In genomic region chr9:127122176-127123151, GRCh38 we compare ENCODE assay signal across 2 cellular contexts.
A peak's percentile ranks its signal among the peaks of the same experiment; 100 is the strongest.
TF ChIP-seq lines count a peak whose summit lies in the region.

ANGPTL2 (minus strand) TSS chr9:127122635; CDS start chr9:127108731, 13,904 bp downstream.

TF ChIP-seq in HCT116, 20 proteins besides CTCF, POLR2A, EP300 and RAD21:
- no peak for TF ChIP-seq SP1 (IDR thresholded peaks at IDR 0.05; ENCODE audit: low read depth)
- peak; percentile 53 for TF ChIP-seq TCF7L2 (IDR thresholded peaks at IDR 0.05; ENCODE audit: borderline replicate concordance, extremely low read depth, insufficient read depth, insufficient read length)

TF ChIP-seq in H1, 55 proteins besides CTCF, POLR2A, EP300 and RAD21:
- peak; percentile 81 for TF ChIP-seq TAF1 (IDR thresholded peaks at IDR 0.05; ENCODE audit: low read depth, low read length)
- TF ChIP-seq CHD2 (IDR thresholded peaks at IDR 0.05; ENCODE audit: low read length), result no peak
- TF ChIP-seq SIN3A (conservative IDR thresholded peaks at IDR 0.05 in 1 of 2, IDR thresholded peaks at IDR 0.05 in 1 of 2; ENCODE audit: low read depth in 1 of 2, low read length in 2 of 2), result no peak; a peak in 1 of 4 replicates
- no peak for TF ChIP-seq KDM5A (IDR thresholded peaks at IDR 0.05; ENCODE audit: low read length)
- TF ChIP-seq FOSL1 (IDR thresholded peaks at IDR 0.05; ENCODE audit: insufficient read depth, low read depth, low read length), result no peak
- TF ChIP-seq SP2 (IDR thresholded peaks at IDR 0.05; ENCODE audit: low read length), result no peak
- TF ChIP-seq SUZ12 (IDR thresholded peaks at IDR 0.05; ENCODE audit: low read length), result no peak
- TF ChIP-seq EGR1 (IDR thresholded peaks at IDR 0.05; ENCODE audit: borderline replicate concordance, low read depth, low read length), result no peak
- 0 out of 2 replicates have a peak, but pooled peaks have one; percentile 64 for TF ChIP-seq ATF2 (IDR thresholded peaks at IDR 0.05; ENCODE audit: low read length)
- TF ChIP-seq JUND (IDR thresholded peaks at IDR 0.05; ENCODE audit: low read length), result no peak
- no peak for TF ChIP-seq JUN (IDR thresholded peaks at IDR 0.05; ENCODE audit: low read depth, low read length)
- TF ChIP-seq TAF7 (optimal IDR thresholded peaks at IDR 0.05; ENCODE audit: borderline replicate concordance, low read depth, low read length), result no peak
- TF ChIP-seq SRF (IDR thresholded peaks at IDR 0.05; ENCODE audit: low read depth, low read length), result no peak
- peak; percentile 97 for TF ChIP-seq MAX (IDR thresholded peaks at IDR 0.05)
- no peak for TF ChIP-seq GABPA (IDR thresholded peaks at IDR 0.05; ENCODE audit: borderline replicate concordance, insufficient read depth, low read length)
- no peak for TF ChIP-seq BRCA1 (IDR thresholded peaks at IDR 0.05; ENCODE audit: low read depth, low read length)
- TF ChIP-seq YY1 (IDR thresholded peaks at IDR 0.05; ENCODE audit: low read depth, low read length), result no peak; the same call in 1 of the 2 replicates
- peak; percentile 56 for TF ChIP-seq TBP (IDR thresholded peaks at IDR 0.05; ENCODE audit: low read depth, low read length)
- TF ChIP-seq NRF1 (IDR thresholded peaks at IDR 0.05; ENCODE audit: low read depth, low read length), result no peak
- no peak for TF ChIP-seq BACH1 (IDR thresholded peaks at IDR 0.05; ENCODE audit: low read length)
- TF ChIP-seq KDM4A (IDR thresholded peaks at IDR 0.05; ENCODE audit: low read depth, low read length, severe bottlenecking), result peak; percentile 51
- TF ChIP-seq USF2 (IDR thresholded peaks at IDR 0.05; ENCODE audit: low read length), result 0 out of 2 replicates have a peak, but pooled peaks have one; percentile 1
- no peak for TF ChIP-seq HDAC2 (IDR thresholded peaks at IDR 0.05; ENCODE audit: borderline replicate concordance in 1 of 2, low read depth in 2 of 2, low read length in 2 of 2)
- peak; percentile 45; the same call in 1 of the 2 replicates for TF ChIP-seq PHF8 (conservative IDR thresholded peaks at IDR 0.05; ENCODE audit: low read depth, low read length)
- TF ChIP-seq CREB1 (IDR thresholded peaks at IDR 0.05), result peak; percentile 70; the same call in 1 of the 2 replicates
- TF ChIP-seq BCL11A (IDR thresholded peaks at IDR 0.05; ENCODE audit: low read depth in 2 of 2, low read length in 2 of 2), result no peak
- peak; percentile 38 for TF ChIP-seq ASH2L (IDR thresholded peaks at IDR 0.05; ENCODE audit: low read length)
- peak; percentile 93 for TF ChIP-seq E2F6 (IDR thresholded peaks at IDR 0.05)
- no peak for TF ChIP-seq KDM1A (IDR thresholded peaks at IDR 0.05; ENCODE audit: borderline replicate concordance, low read length)
- TF ChIP-seq CTBP2 (IDR thresholded peaks at IDR 0.05; ENCODE audit: borderline replicate concordance, insufficient read depth, insufficient read length, low read length), result no peak
- TF ChIP-seq RBBP5 (IDR thresholded peaks at IDR 0.05; ENCODE audit: borderline replicate concordance, low read depth, low read length), result peak; percentile 72; the same call in 1 of the 2 replicates
- no peak for TF ChIP-seq CEBPB (IDR thresholded peaks at IDR 0.05; ENCODE audit: low read depth, low read length)
- TF ChIP-seq POLR2AphosphoS5 (IDR thresholded peaks at IDR 0.05; ENCODE audit: low read depth, low read length), result peak; percentile 39; the same call in 1 of the 2 replicates
- no peak for TF ChIP-seq EZH2 (IDR thresholded peaks at IDR 0.05; ENCODE audit: low read depth, low read length, severe bottlenecking)
TF ChIP-seq in H1: peak in this region for 12.
